ENCODE assay signal across 28 cellular contexts in the genomic region with DNA sequence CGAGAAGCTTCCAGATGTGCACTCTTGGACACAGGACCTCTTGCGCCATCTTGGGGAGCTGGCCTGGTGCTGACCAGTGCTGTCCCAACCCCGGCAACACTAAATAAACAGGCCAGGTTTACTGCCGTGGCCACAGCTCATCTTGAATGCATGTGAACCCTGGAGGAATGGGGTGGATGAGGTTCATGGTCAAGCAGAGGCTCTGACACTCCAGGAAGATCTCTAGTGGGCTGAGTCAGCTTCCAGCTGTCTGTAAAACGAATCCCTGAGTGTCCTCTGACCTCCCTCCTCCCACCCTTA. TPM values are rescaled to one million over a fixed set of nuclear protein-coding genes. Genes with fewer than 3 reads are reported as not detected.
A peak's percentile ranks its signal among the peaks of the same experiment; 100 is the strongest.
DNase-seq lines count a peak whose midpoint lies in the region; ATAC-seq and TF ChIP-seq lines count a peak whose summit lies in the region.
"Had no signal": no experiment of that assay in that cellular context is flagged by ENCODE, and none has a peak within 500 bp of the region (broad histone marks: within the 10 kb centered on the region; RNA-seq: fewer than 3 reads in every experiment).

No MANE protein-coding gene starts in this region.

- ATAC-seq in HG03280 (IDR thresholded peaks at IDR 0.05; ENCODE audit: unreplicated experiment) (no peak), HG02642 (IDR thresholded peaks at IDR 0.05; ENCODE audit: poor library complexity, unreplicated experiment) (no peak)
- ATAC-seq: activated CD4-positive, alpha-beta T cell treated with anti-CD3 and anti-CD28 coated beads for 36 hours; naive thymus-derived CD8-positive, alpha-beta T cell; stimulated activated naive B cell treated with anti-CD40 and anti-IgM and Interleukin-4, amounts not matched to agents 10 μg/mL and 1 μg/mL and 100 μg/mL, for 72 hours had no signal

- no peak overlapping the region for H3K9ac ChIP-seq in colonic mucosa (ENCODE audit: low read depth in 2 of 2, low read length in 2 of 2)

- H3K9me3 ChIP-seq in colonic mucosa, result no peaks in the 10 kb centered on the region
- H3K9me3 ChIP-seq: BE2C, ovary had no signal

- DNase-seq in AG08396 (ENCODE audit: low spot score), result peak; percentile 42
- DNase-seq in HuH-7 (ENCODE audit: low spot score), result peak; percentile 28
- peak; percentile 49 for DNase-seq in choroid plexus epithelial cell (ENCODE audit: low read depth)
- DNase-seq in kidney tubule cell (ENCODE audit: low spot score), result peak; percentile 4
- DNase-seq in NCI-H446 (lab: John Stamatoyannopoulos, UW), result no peak
- no peak for DNase-seq in colonic mucosa
- DNase-seq: activated CD4-positive, alpha-beta T cell treated with anti-CD3 and anti-CD28 coated beads for 36 hours; activated naive CD4-positive, alpha-beta T cell; activated T-cell treated with anti-CD3 and anti-CD28 coated beads, Interleukin-2, amount 50 U/mL, for 48 hours; amniotic stem cell; BE2C; COR-L47; left ventricle myocardium inferior; naive thymus-derived CD8-positive, alpha-beta T cell; NCI-H1092; NCI-H187 treated with DMSO at 0.1 percent for 48 hours; NCI-H748 treated with DMSO at 0.1 percent for 48 hours; ovary; stimulated activated CD4-positive, alpha-beta T cell treated with anti-CD3 and anti-CD28 coated beads, Interleukin-4, amount 100 ng/mL, for 24 hours; stimulated activated naive B cell treated with anti-CD40 and anti-IgM and Interleukin-4, amounts not matched to agents 10 μg/mL and 1 μg/mL and 100 μg/mL, for 72 hours; T-helper 2 cell had no signal

- H3K4me3 ChIP-seq in choroid plexus epithelial cell (ENCODE audit: low read depth, low read length) (no peak overlapping the region), colonic mucosa (no peak overlapping the region)
- H3K4me3 ChIP-seq: left ventricle myocardium inferior, ovary, SK-N-MC, suprapubic skin had no signal

- H3K27ac ChIP-seq in colonic mucosa, result no peak overlapping the region
- H3K27ac ChIP-seq: left ventricle myocardium inferior, ovary, SK-N-MC, suprapubic skin had no signal

- no peak for TF ChIP-seq CTCF in choroid plexus epithelial cell (conservative IDR thresholded peaks at IDR 0.05; ENCODE audit: low read depth, low read length)
- TF ChIP-seq CTCF in colonic mucosa (IDR thresholded peaks at IDR 0.05), result no peak

- no peaks in the 10 kb centered on the region for H3K36me3 ChIP-seq in colonic mucosa
- H3K36me3 ChIP-seq: BE2C, ovary, suprapubic skin had no signal

- intact Hi-C loops in colonic mucosa (cut with DNase I), result no loop called here

- H3K4me1 ChIP-seq in colonic mucosa, result no peaks in the 10 kb centered on the region
- H3K4me1 ChIP-seq: BE2C, suprapubic skin had no signal

- H3K27me3 ChIP-seq in colonic mucosa, result no peaks in the 10 kb centered on the region
- H3K27me3 ChIP-seq: BE2C, ovary, suprapubic skin had no signal

RNA-seq across cellular contexts. Expression of a gene that starts 51.8 kb away (rescaled TPM):
- not detected for total RNA-seq in colonic mucosa
- total RNA-seq: activated CD4-positive, alpha-beta T cell treated with anti-CD3 and anti-CD28 coated beads for 36 hours; activated CD8-positive, alpha-beta memory T cell treated with anti-CD3 and anti-CD28 coated beads for 36 hours; HT1080; left ventricle myocardium inferior; naive thymus-derived CD8-positive, alpha-beta T cell; ureter had no signal

Comparison
In these comparisons a context has a peak if more than half of its experiments do, and no peak if none do; other contexts are left out.
1. DNase-seq: peak in AG08396 (single experiment), HuH-7 (single experiment), choroid plexus epithelial cell (single experiment) and kidney tubule cell (single experiment); none in NCI-H446 (0 of 2) and colonic mucosa (single experiment).